9 cellular contexts compared by ENCODE assay signal in genomic region chr20:17662333-17663039, GRCh38. TPM values are rescaled to one million over a fixed set of nuclear protein-coding genes. Genes with fewer than 3 reads are reported as not detected.
DNase-seq lines count a peak whose midpoint lies in the region; ATAC-seq and TF ChIP-seq lines count a peak whose summit lies in the region.
"Had no signal": no experiment of that assay in that cellular context is flagged by ENCODE, and none has a peak within 500 bp of the region (broad histone marks: within the 10 kb centered on the region; RNA-seq: fewer than 3 reads in every experiment).

No MANE protein-coding gene starts in this region.

- no peak overlapping the region for H3K9ac ChIP-seq in neural progenitor cell

- H3K9me3 ChIP-seq in neural progenitor cell (ENCODE audit: low read depth), result no peaks in the 10 kb centered on the region

- H3F3A ChIP-seq in neural progenitor cell (ENCODE audit: low read depth), result no peaks in the 10 kb centered on the region

- H3K4me1 Mint-ChIP-seq in neural progenitor cell, result peaks cover 30% of the 10 kb centered on the region

- H3K4me3 ChIP-seq in ACC112 (ENCODE audit: low read depth, low read length) (peak overlapping the region; percentile 19), neural progenitor cell (no peak overlapping the region)

- H3K36me3 ChIP-seq in ACC112 (ENCODE audit: insufficient read depth, low read length) (peaks cover 27% of the 10 kb centered on the region), neural progenitor cell (no peaks in the 10 kb centered on the region)

- H3K27ac ChIP-seq in ACC112 (ENCODE audit: low read depth, low read length) (peak overlapping the region; percentile 88), neural progenitor cell (no peak overlapping the region)

- DNase-seq in dermis blood vessel endothelial cell (peak; percentile 41), neural progenitor cell (ENCODE audit: low spot score) (no peak), DMS79 (lab: John Stamatoyannopoulos, UW) (no peak), iPS-NIHi11 (ENCODE audit: low spot score) (no peak), NCI-H69 (lab: John Stamatoyannopoulos, UW) (no peak), NCI-H1105 treated with DMSO at 0.1 percent for 48 hours (lab: John Stamatoyannopoulos, UW) (no peak)

- H3K9me3 Mint-ChIP-seq in neural progenitor cell, result peaks cover 10% of the 10 kb centered on the region

- peaks cover 37% of the 10 kb centered on the region for H3K36me3 Mint-ChIP-seq in neural progenitor cell

- H2AFZ ChIP-seq in ACC112 (ENCODE audit: low read length, unreplicated experiment) (no peak overlapping the region), neural progenitor cell (replicated peaks) (no peak overlapping the region)

- H3K4me3 Mint-ChIP-seq in neural progenitor cell, result no peak overlapping the region

- TF ChIP-seq CTCF in neural progenitor cell (IDR thresholded peaks at IDR 0.05), result no peak

- H3K27me3 ChIP-seq in ACC112 (ENCODE audit: insufficient read depth, low read length), result no peaks in the 10 kb centered on the region
- H3K27me3 ChIP-seq in neural progenitor cell, result no peaks in the 10 kb centered on the region

- H4K20me1 ChIP-seq in neural progenitor cell (ENCODE audit: low read depth), result peaks cover 25% of the 10 kb centered on the region

- H3K27me3 Mint-ChIP-seq in neural progenitor cell (ENCODE audit: insufficient read depth, low read depth), result peaks cover 4% of the 10 kb centered on the region

- ATAC-seq in HG02798 (IDR thresholded peaks at IDR 0.05; ENCODE audit: poor library complexity, unreplicated experiment), result peak; percentile 50

- H3K4me1 ChIP-seq in ACC112 (ENCODE audit: control insufficient read depth, insufficient read depth, low read length, unreplicated experiment), result peaks cover 62% of the 10 kb centered on the region
- peaks cover 19% of the 10 kb centered on the region for H3K4me1 ChIP-seq in neural progenitor cell

- peak overlapping the region; percentile 84 for H3K27ac Mint-ChIP-seq in neural progenitor cell

- peaks cover 92% of the 10 kb centered on the region for H3K79me2 ChIP-seq in ACC112 (ENCODE audit: control insufficient read depth, insufficient read depth, low read length, unreplicated experiment)
- H3K79me2 ChIP-seq in neural progenitor cell (ENCODE audit: low read depth), result peaks cover 36% of the 10 kb centered on the region

- no peak overlapping the region for H3K4me2 ChIP-seq in neural progenitor cell

RNA-seq across cellular contexts. Expression of gene RRBP1, which starts 19.6 kb away (rescaled TPM):
- total RNA-seq in dermis blood vessel endothelial cell (123 and 224 TPM in 2 replicates), neural progenitor cell (ENCODE audit: low replicate concordance) (18.2 and 35.2 TPM in 2 replicates)

RNA-seq across cellular contexts. Expression of gene BANF2, which starts 37.3 kb away (rescaled TPM):
- not detected in 2 replicates for total RNA-seq in dermis blood vessel endothelial cell
- not detected in 2 replicates for total RNA-seq in neural progenitor cell (ENCODE audit: low replicate concordance)
- total RNA-seq: lung microvascular endothelial cell had no signal
